Comparison of ENCODE assay signal across 32 cellular contexts in the genomic region with DNA sequence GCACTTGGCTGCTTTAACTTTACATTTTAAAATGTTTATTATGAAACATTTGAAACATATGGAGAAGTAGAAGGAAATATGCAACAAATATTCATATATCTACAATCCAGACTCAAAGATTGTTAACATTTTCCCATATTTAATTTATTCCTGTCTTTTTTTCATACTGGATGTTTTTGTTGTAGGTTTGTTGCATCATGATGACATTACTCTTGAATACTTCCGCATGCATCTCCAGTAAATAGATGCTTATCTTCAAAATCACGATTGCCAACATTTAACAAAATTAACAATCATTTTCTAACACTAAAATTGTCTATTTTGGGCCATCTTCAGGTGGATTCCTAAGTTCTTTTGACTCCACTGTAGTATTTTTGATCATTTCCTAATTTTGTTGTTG. TPM values are rescaled to one million over a fixed set of nuclear protein-coding genes. Genes with fewer than 3 reads are reported as not detected.
"Had no signal": no experiment of that assay in that cellular context is flagged by ENCODE, and none has a peak within 500 bp of the region (broad histone marks: within the 10 kb centered on the region; RNA-seq: fewer than 3 reads in every experiment).

No MANE protein-coding gene starts in this region.

- H3K4me1 ChIP-seq: ascending aorta, breast epithelium, colonic mucosa, esophagus squamous epithelium, gastroesophageal sphincter had no signal

- H3K27ac Mint-ChIP-seq: activated B cell treated with CpG ODN at 0.5 μM for 24 hours; activated CD4-positive, alpha-beta memory T cell treated with anti-CD3 and anti-CD28 coated beads, Interleukin-2, amount 10 ng/mL, durations not matched to agents 7 days and 5 days; activated naive CD4-positive, alpha-beta T cell treated with anti-CD3 and anti-CD28 coated beads, Interleukin-2, amount 10 ng/mL, durations not matched to agents 7 days and 5 days; activated naive CD4-positive, alpha-beta T cell treated with anti-CD3 and anti-CD28 coated beads, Interleukin-2, amount 50 U/mL, for 72 hours; activated naive CD8-positive, alpha-beta T cell treated with anti-CD3 and anti-CD28 coated beads, Interleukin-2, amount 10 ng/mL, durations not matched to agents 7 days and 5 days; brain had no signal

- H3K27me3 ChIP-seq: ascending aorta, breast epithelium, cardiac muscle cell, colonic mucosa, esophagus squamous epithelium, gastroesophageal sphincter had no signal

- H3K4me3 ChIP-seq: ascending aorta, breast epithelium, cardiac muscle cell, colonic mucosa, esophagus squamous epithelium, gastroesophageal sphincter had no signal

- H3K4me1 Mint-ChIP-seq: activated B cell treated with CpG ODN at 0.5 μM for 24 hours, brain had no signal

- H3K4me3 Mint-ChIP-seq: activated B cell treated with CpG ODN at 0.5 μM for 24 hours; activated CD4-positive, alpha-beta memory T cell treated with anti-CD3 and anti-CD28 coated beads, Interleukin-2, amount 10 ng/mL, durations not matched to agents 7 days and 5 days; activated naive CD4-positive, alpha-beta T cell treated with anti-CD3 and anti-CD28 coated beads, Interleukin-2, amount 10 ng/mL, durations not matched to agents 7 days and 5 days; activated naive CD8-positive, alpha-beta T cell treated with anti-CD3 and anti-CD28 coated beads, Interleukin-2, amount 10 ng/mL, durations not matched to agents 7 days and 5 days; activated T-cell treated with anti-CD3 and anti-CD28 coated beads, Interleukin-2, amount 50 U/mL, for 24 hours; brain had no signal

- DNase-seq: activated B cell treated with CpG ODN at 0.5 μM for 24 hours; activated CD4-positive, alpha-beta memory T cell treated with anti-CD3 and anti-CD28 coated beads, Interleukin-2, amount 10 ng/mL, durations not matched to agents 7 days and 5 days; activated CD4-positive, alpha-beta T cell treated with anti-CD3 and anti-CD28 coated beads for 48 hours; activated CD8-positive, alpha-beta memory T cell treated with anti-CD3 and anti-CD28 coated beads, Interleukin-2, amount 50 U/mL, for 48 hours; activated gamma-delta T cell; activated naive CD4-positive, alpha-beta T cell; activated naive CD4-positive, alpha-beta T cell treated with anti-CD3 and anti-CD28 coated beads, Interleukin-2, amount 10 ng/mL, durations not matched to agents 7 days and 5 days; activated naive CD8-positive, alpha-beta T cell treated with anti-CD3 and anti-CD28 coated beads, Interleukin-2, amount 10 ng/mL, durations not matched to agents 7 days and 5 days; activated T-cell treated with anti-CD3 and anti-CD28 coated beads for 4 hours; activated T-cell treated with anti-CD3 and anti-CD28 coated beads, Interleukin-2, amount 50 U/mL, for 24 hours; activated T-cell treated with anti-CD3 and anti-CD28 coated beads, Interleukin-2, amount 50 U/mL, for 72 hours; central memory CD4-positive, alpha-beta T cell; cerebellar nuclear complex; colonic mucosa; effector CD8-positive, alpha-beta T cell; esophagus squamous epithelium; foreskin melanocyte; T-helper 9 cell; WERI-Rb-1 had no signal

- FAIRE-seq: endometrium, endothelial cell of umbilical vein had no signal

- H3K9me3 Mint-ChIP-seq: activated B cell treated with CpG ODN at 0.5 μM for 24 hours; activated naive CD4-positive, alpha-beta T cell treated with anti-CD3 and anti-CD28 coated beads, Interleukin-2, amount 10 ng/mL, durations not matched to agents 7 days and 5 days; activated naive CD4-positive, alpha-beta T cell treated with anti-CD3 and anti-CD28 coated beads, Interleukin-2, amount 50 U/mL, for 72 hours; activated T-cell treated with anti-CD3 and anti-CD28 coated beads, Interleukin-2, amount 50 U/mL, for 24 hours; activated T-cell treated with anti-CD3 and anti-CD28 coated beads, Interleukin-2, amount 50 U/mL, for 72 hours had no signal

- H3K36me3 ChIP-seq: ascending aorta, breast epithelium, cardiac muscle cell, colonic mucosa, esophagus squamous epithelium, gastroesophageal sphincter, WERI-Rb-1 had no signal

- H3K9me3 ChIP-seq: ascending aorta, breast epithelium, colonic mucosa, esophagus squamous epithelium, gastroesophageal sphincter had no signal

- ATAC-seq: activated naive CD4-positive, alpha-beta T cell treated with anti-CD3 and anti-CD28 coated beads, Interleukin-2, amount 50 U/mL, for 72 hours; gastroesophageal sphincter had no signal

- H3K36me3 Mint-ChIP-seq: activated naive CD4-positive, alpha-beta T cell treated with anti-CD3 and anti-CD28 coated beads, Interleukin-2, amount 50 U/mL, for 72 hours; brain had no signal

- H3K27ac ChIP-seq: ascending aorta, breast epithelium, cardiac muscle cell, colonic mucosa, epithelial cell of prostate, esophagus squamous epithelium, gastroesophageal sphincter, WERI-Rb-1 had no signal

- H3K27me3 Mint-ChIP-seq: activated B cell treated with CpG ODN at 0.5 μM for 24 hours; activated CD4-positive, alpha-beta memory T cell treated with anti-CD3 and anti-CD28 coated beads, Interleukin-2, amount 10 ng/mL, durations not matched to agents 7 days and 5 days; activated naive CD4-positive, alpha-beta T cell treated with anti-CD3 and anti-CD28 coated beads, Interleukin-2, amount 10 ng/mL, durations not matched to agents 7 days and 5 days; activated naive CD8-positive, alpha-beta T cell treated with anti-CD3 and anti-CD28 coated beads, Interleukin-2, amount 10 ng/mL, durations not matched to agents 7 days and 5 days; activated T-cell treated with anti-CD3 and anti-CD28 coated beads, Interleukin-2, amount 50 U/mL, for 24 hours; brain had no signal

RNA-seq across cellular contexts. Expression of a gene that starts 21.1 kb away (rescaled TPM):
- total RNA-seq: dermis microvascular lymphatic vessel endothelial cell, endothelial cell of umbilical vein, fibroblast of lung, fibroblast of villous mesenchyme, glomerular endothelial cell had no signal
- polyA plus RNA-seq: cardiac muscle cell, fibroblast of lung had no signal
